8 cellular contexts compared by ENCODE assay signal in genomic region chr18:2515908-2516625, GRCh38. TPM values are rescaled to one million over a fixed set of nuclear protein-coding genes. Genes with fewer than 3 reads are reported as not detected.
DNase-seq lines count a peak whose midpoint lies in the region; TF ChIP-seq lines count a peak whose summit lies in the region.

No MANE protein-coding gene starts in this region.

- H2AFZ ChIP-seq in hepatocyte = no peak overlapping the region

- DNase-seq in HCEC 1CT = peak; percentile 93
- DNase-seq in SJCRH30 = peak; percentile 27 to 44
- DNase-seq in hepatocyte (ENCODE audit: low spot score) = peak; percentile 35
- DNase-seq in right atrium auricular region (ENCODE audit: low spot score) = no peak
- no peak for DNase-seq in NCI-H2107 (lab: John Stamatoyannopoulos, UW)
- DNase-seq in NCI-H2171 (lab: John Stamatoyannopoulos, UW) = no peak
- no peak for DNase-seq in retina

- H3K9me3 ChIP-seq in BLaER1 = no peaks in the 10 kb centered on the region
- H3K9me3 ChIP-seq in SJCRH30 (replicated peaks) = no peaks in the 10 kb centered on the region
- H3K9me3 ChIP-seq in hepatocyte (ENCODE audit: low read depth) = no peaks in the 10 kb centered on the region
- no peaks in the 10 kb centered on the region for H3K9me3 ChIP-seq in right atrium auricular region

- no peak overlapping the region for H3K9ac ChIP-seq in BLaER1

- H3K4me3 ChIP-seq in BLaER1 (no peak overlapping the region), SJCRH30 (no peak overlapping the region), hepatocyte (no peak overlapping the region), right atrium auricular region (no peak overlapping the region)

- H3K79me2 ChIP-seq in hepatocyte = no peaks in the 10 kb centered on the region

- H3K9me2 ChIP-seq in hepatocyte (replicated peaks; ENCODE audit: insufficient read depth) = no peaks in the 10 kb centered on the region

- 91% methylated on average over 5 of the region's 5 CpGs for WGBS in hepatocyte (ENCODE audit: low lambda C conversion rate, missing lambda C conversion rate)

- H4K20me1 ChIP-seq in BLaER1 (no peaks in the 10 kb centered on the region), hepatocyte (ENCODE audit: insufficient read depth, poor library complexity, severe bottlenecking) (no peaks in the 10 kb centered on the region)

- H3K36me3 ChIP-seq in BLaER1 = no peaks in the 10 kb centered on the region
- no peaks in the 10 kb centered on the region for H3K36me3 ChIP-seq in SJCRH30
- H3K36me3 ChIP-seq in hepatocyte (replicated peaks; ENCODE audit: insufficient read depth, low read depth) = no peaks in the 10 kb centered on the region
- no peaks in the 10 kb centered on the region for H3K36me3 ChIP-seq in right atrium auricular region

- H3K4me1 ChIP-seq in BLaER1 = peaks cover 21% of the 10 kb centered on the region
- H3K4me1 ChIP-seq in SJCRH30 = peaks cover 22% of the 10 kb centered on the region
- no peaks in the 10 kb centered on the region for H3K4me1 ChIP-seq in hepatocyte (ENCODE audit: insufficient read depth)
- H3K4me1 ChIP-seq in right atrium auricular region = peaks cover 0 to 13% of the 10 kb centered on the region in 2 donors

- H3K4me2 ChIP-seq in BLaER1 = peak overlapping the region; percentile 38
- no peak overlapping the region for H3K4me2 ChIP-seq in hepatocyte

- H3K27me3 ChIP-seq in BLaER1 = no peaks in the 10 kb centered on the region
- H3K27me3 ChIP-seq in SJCRH30 = no peaks in the 10 kb centered on the region
- no peaks in the 10 kb centered on the region for H3K27me3 ChIP-seq in hepatocyte
- no peaks in the 10 kb centered on the region for H3K27me3 ChIP-seq in right atrium auricular region

- no peak overlapping the region for H3K27ac ChIP-seq in BLaER1
- H3K27ac ChIP-seq in SJCRH30 = peak overlapping the region; percentile 33
- peak overlapping the region; percentile 15 for H3K27ac ChIP-seq in hepatocyte
- no peak overlapping the region for H3K27ac ChIP-seq in right atrium auricular region

- TF ChIP-seq CTCF in hepatocyte (IDR thresholded peaks at IDR 0.05; ENCODE audit: poor library complexity) (no peak), right atrium auricular region (IDR thresholded peaks at IDR 0.05) (no peak)

RNA-seq across cellular contexts. Expression of gene METTL4, which starts 55.2 kb away (rescaled TPM):
- total RNA-seq in SJCRH30 (2014; rRNA removed; shearing (Covaris generic)) = 15.0 and 15.6 TPM in 2 replicates
- total RNA-seq in hepatocyte (9.9 and 16.0 TPM in 2 replicates), right atrium auricular region (1 to 10 TPM; 4.2 to 6.1 TPM)
- 7.4 and 7.6 TPM in 2 replicates for polyA plus RNA-seq in hepatocyte

RNA-seq across cellular contexts. Expression of gene NDC80, which starts 55.3 kb away (rescaled TPM):
- total RNA-seq in SJCRH30 (2014; rRNA removed; shearing (Covaris generic)) = 77.5 and 95.3 TPM in 2 replicates
- 5.6 and 6.5 TPM in 2 replicates for total RNA-seq in hepatocyte
- 3.9 and 5.6 TPM in 2 replicates for polyA plus RNA-seq in hepatocyte
- under 1 TPM in 1 of 2 donors, not detected in 1; 0.74 TPM for total RNA-seq in right atrium auricular region

Comparison
In these comparisons a context has a peak if more than half of its experiments do, and no peak if none do; other contexts are left out.
1. H3K27ac ChIP-seq: peak in SJCRH30 (single experiment) and hepatocyte (single experiment); none in BLaER1 (single experiment) and right atrium auricular region (0 of 2).
2. DNase-seq: peak in HCEC 1CT (single experiment), SJCRH30 (2 of 2) and hepatocyte (single experiment); none in right atrium auricular region (single experiment), NCI-H2107 (single experiment), NCI-H2171 (single experiment) and retina (single experiment).
3. RNA of gene NDC80, which starts 55.3 kb away (total RNA-seq): 77.5 to 95.3 TPM in SJCRH30; 5.6 to 6.5 TPM in hepatocyte and 0.74 TPM in right atrium auricular region; every median in the first group is over 10 times any median in the second.